ENCODE assay signal across 10 cellular contexts in the genomic region with DNA sequence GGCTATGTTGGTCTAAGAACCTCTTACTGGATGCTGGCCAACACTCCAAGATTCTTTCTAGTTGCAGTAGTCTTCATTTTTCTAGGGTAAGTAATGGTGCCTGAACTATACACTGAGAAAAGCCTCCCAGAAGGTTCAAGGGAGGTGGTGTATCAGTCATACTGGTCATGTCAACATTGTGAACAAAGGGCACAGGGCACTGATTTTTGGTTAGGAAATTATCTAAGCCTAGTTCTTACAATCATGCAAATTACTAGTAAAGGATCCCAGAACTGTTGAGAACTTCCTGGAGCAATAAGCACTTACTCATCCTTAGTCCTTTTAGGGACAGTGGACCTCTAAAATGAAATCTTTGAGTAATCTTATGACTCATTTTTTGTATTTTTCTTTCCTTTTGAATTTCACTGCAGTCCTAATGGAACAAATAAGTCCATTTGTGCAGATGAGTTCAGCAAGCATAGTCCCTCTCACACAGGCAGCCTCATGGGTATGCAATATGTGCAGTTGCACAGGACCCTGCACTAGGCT. TPM values are rescaled to one million over a fixed set of nuclear protein-coding genes. Genes with fewer than 3 reads are reported as not detected.
DNase-seq lines count a peak whose midpoint lies in the region; ATAC-seq and TF ChIP-seq lines count a peak whose summit lies in the region.
"Had no signal": no experiment of that assay in that cellular context is flagged by ENCODE, and none has a peak within 500 bp of the region (broad histone marks: within the 10 kb centered on the region; RNA-seq: fewer than 3 reads in every experiment).

No MANE protein-coding gene starts in this region.

- no peaks in the 10 kb centered on the region for H3K36me3 Mint-ChIP-seq in activated T-helper 17 cell treated with anti-CD3 and anti-CD28 coated beads, Interleukin-2, amount 50 U/mL, for 72 hours (ENCODE audit: low read depth)

- no peak for TF ChIP-seq CTCF in AG10803 (conservative IDR thresholded peaks at IDR 0.05; ENCODE audit: low read length)
- no peak for TF ChIP-seq CTCF in GM10266 (IDR thresholded peaks at IDR 0.05; ENCODE audit: control insufficient read depth, insufficient read depth, low read depth, missing control alignments)
- no peak for TF ChIP-seq CTCF in psoas muscle (IDR thresholded peaks at IDR 0.05)

- H3K4me2 ChIP-seq in GM23248 (ENCODE audit: unreplicated experiment) = peak overlapping the region; percentile 60

- no peaks in the 10 kb centered on the region for H3K9me2 ChIP-seq in GM23248 (ENCODE audit: insufficient read depth)

- H3K27ac ChIP-seq in GM23248 (peak overlapping the region; percentile 63), psoas muscle (no peak overlapping the region)

- H3K4me1 ChIP-seq in GM23248 (ENCODE audit: insufficient read depth) (peaks cover 17% of the 10 kb centered on the region), psoas muscle (no peaks in the 10 kb centered on the region)

- H3K4me1 Mint-ChIP-seq in activated T-helper 17 cell treated with anti-CD3 and anti-CD28 coated beads, Interleukin-2, amount 50 U/mL, for 72 hours = peaks cover 8% of the 10 kb centered on the region

- DNase-seq in AG10803 (ENCODE audit: low read depth) (peak; percentile 76), GM23248 (peak; percentile 88), glomerular visceral epithelial cell (ENCODE audit: extremely low spot score) (peak; percentile 62), GM10266 (ENCODE audit: extremely low spot score) (no peak), psoas muscle (no peak), medulla oblongata (ENCODE audit: extremely low spot score) (no peak)
- DNase-seq: stimulated activated CD4-positive, alpha-beta T cell treated with anti-CD3 and anti-CD28 coated beads, Interleukin-4, amount 100 ng/mL, for 4 hours; T-helper 9 cell had no signal

- 0 out of 2 replicates have a peak overlapping the region, but pooled peaks have one; percentile 7 for H3K9ac ChIP-seq in GM23248

- no peak overlapping the region for H3K4me3 ChIP-seq in AG10803 (ENCODE audit: low read length)
- no peak overlapping the region for H3K4me3 ChIP-seq in GM23248
- H3K4me3 ChIP-seq in psoas muscle = no peak overlapping the region

- in situ Hi-C loops in GM23248 (cut with MboI) = no loop called here

- H3K9me3 Mint-ChIP-seq in activated T-helper 17 cell treated with anti-CD3 and anti-CD28 coated beads, Interleukin-2, amount 50 U/mL, for 72 hours = no peaks in the 10 kb centered on the region

- peaks cover 20% of the 10 kb centered on the region for H3F3A ChIP-seq in GM23248 (ENCODE audit: insufficient read depth)

- intact Hi-C loops in psoas muscle (cut with DNase I) = no loop called here

- no peaks in the 10 kb centered on the region for H3K27me3 Mint-ChIP-seq in activated T-helper 17 cell treated with anti-CD3 and anti-CD28 coated beads, Interleukin-2, amount 50 U/mL, for 72 hours

- peak; percentile 96 for ATAC-seq in activated T-helper 17 cell treated with anti-CD3 and anti-CD28 coated beads, Interleukin-2, amount 50 U/mL, for 72 hours (replicated peaks)
- ATAC-seq in HG03159 (IDR thresholded peaks at IDR 0.05; ENCODE audit: unreplicated experiment) (no peak), psoas muscle (no peak)

- H4K20me1 ChIP-seq in GM23248 (ENCODE audit: insufficient read depth) = no peaks in the 10 kb centered on the region

- H3K4me3 Mint-ChIP-seq in activated T-helper 17 cell treated with anti-CD3 and anti-CD28 coated beads, Interleukin-2, amount 50 U/mL, for 72 hours = peak overlapping the region; percentile 8

- H3K36me3 ChIP-seq in GM23248 (ENCODE audit: low read depth) (no peaks in the 10 kb centered on the region), psoas muscle (ENCODE audit: insufficient read depth in 1 of 2, low read depth in 1 of 2) (no peaks in the 10 kb centered on the region)

- no peaks in the 10 kb centered on the region for H3K79me2 ChIP-seq in GM23248 (ENCODE audit: insufficient read depth)

- H3K27me3 ChIP-seq in GM23248 (replicated peaks; ENCODE audit: insufficient read depth) (no peaks in the 10 kb centered on the region), psoas muscle (ENCODE audit: insufficient read depth in 3 of 3, low read length in 2 of 3) (no peaks in the 10 kb centered on the region)

- H3K9me3 ChIP-seq in GM23248 (ENCODE audit: low read depth) (no peaks in the 10 kb centered on the region), psoas muscle (peaks cover 15% of the 10 kb centered on the region)

- peak overlapping the region; percentile 23; the same call in 1 of the 2 replicates for H2AFZ ChIP-seq in GM23248

- peak overlapping the region; percentile 69 for H3K27ac Mint-ChIP-seq in activated T-helper 17 cell treated with anti-CD3 and anti-CD28 coated beads, Interleukin-2, amount 50 U/mL, for 72 hours

RNA-seq across cellular contexts. Expression of a gene that starts 21.1 kb away (rescaled TPM):
- total RNA-seq in GM23248 (2014; rRNA removed; shearing (Covaris generic)) = 17.5 and 22.1 TPM in 2 replicates
- polyA plus RNA-seq in GM23248 (2016; fragmentation: Nextera tagmentation; extraction: Ambion mirVana) (13.7 and 14.3 TPM in 2 replicates), psoas muscle (10 to 100 TPM in 1 of 3 donors, 1 to 10 TPM in 2; 8.9 to 39.2 (median 9.6) TPM)
- 100 to 1,000 TPM; 107 to 110 TPM for total RNA-seq in activated T-helper 17 cell treated with anti-CD3 and anti-CD28 coated beads, Interleukin-2, amount 50 U/mL, for 72 hours
- total RNA-seq in psoas muscle = 10 to 100 TPM in 3 of 4 donors, 1 to 10 TPM in 1; 8.5 to 11.9 (median 10.5) TPM

Comparison
In these comparisons a context has a peak if more than half of its experiments do, and no peak if none do; other contexts are left out.
1. DNase-seq: peak in AG10803 (single experiment), GM23248 (single experiment) and glomerular visceral epithelial cell (single experiment); none in GM10266 (single experiment), psoas muscle (0 of 2) and medulla oblongata (single experiment).